ENCODE assay signal across 21 cellular contexts in the genomic region with DNA sequence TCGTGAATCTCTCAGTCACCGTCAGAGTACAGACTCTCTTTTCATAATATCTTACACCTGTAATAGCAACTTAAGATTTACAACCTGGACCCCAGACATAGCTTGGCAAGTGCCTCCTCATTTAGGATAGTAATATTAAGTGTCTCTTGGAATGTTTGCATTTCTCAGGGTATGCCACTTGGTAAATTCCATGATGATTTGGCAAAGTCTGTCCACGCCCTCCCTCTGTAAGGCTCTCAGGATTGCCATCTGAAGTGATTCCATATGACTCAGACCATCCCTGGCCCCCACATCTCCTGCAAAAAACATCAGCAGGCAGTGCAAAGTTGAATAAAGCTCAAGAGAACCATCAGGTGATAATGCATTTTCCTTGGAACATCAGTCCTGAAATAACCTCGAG. TPM values are rescaled to one million over a fixed set of nuclear protein-coding genes. Genes with fewer than 3 reads are reported as not detected.
DNase-seq lines count a peak whose midpoint lies in the region; ATAC-seq and TF ChIP-seq lines count a peak whose summit lies in the region.
"Had no signal": no experiment of that assay in that cellular context is flagged by ENCODE, and none has a peak within 500 bp of the region (broad histone marks: within the 10 kb centered on the region; RNA-seq: fewer than 3 reads in every experiment).

No MANE protein-coding gene starts in this region.

- peak overlapping the region; percentile 97 for H3K27ac Mint-ChIP-seq in chondrocyte (ENCODE audit: unreplicated experiment)
- H3K27ac Mint-ChIP-seq: activated CD4-positive, alpha-beta T cell treated with anti-CD3 and anti-CD28 coated beads, Interleukin-2, amount 10 ng/mL, durations not matched to agents 24 days and 14 days; activated naive CD8-positive, alpha-beta T cell treated with anti-CD3 and anti-CD28 coated beads, Interleukin-2, amount 50 U/mL, for 24 hours; natural killer cell treated with Interleukin-12 subunit alpha and Interleukin-12 subunit beta and Interleukin-15 and Interleukin-18, amount 100 ng/mL, for 72 hours; stimulated activated naive B cell treated with anti-CD40 and anti-IgM and Interleukin-4, amounts not matched to agents 10 μg/mL and 1 μg/mL and 100 μg/mL, for 72 hours had no signal

- H3K27me3 Mint-ChIP-seq in chondrocyte (ENCODE audit: low read depth): no peaks in the 10 kb centered on the region
- H3K27me3 Mint-ChIP-seq: activated CD4-positive, alpha-beta T cell treated with anti-CD3 and anti-CD28 coated beads, Interleukin-2, amount 10 ng/mL, durations not matched to agents 24 days and 14 days; activated naive CD8-positive, alpha-beta T cell treated with anti-CD3 and anti-CD28 coated beads, Interleukin-2, amount 50 U/mL, for 24 hours; natural killer cell treated with Interleukin-12 subunit alpha and Interleukin-12 subunit beta and Interleukin-15 and Interleukin-18, amount 100 ng/mL, for 72 hours; stimulated activated naive B cell treated with anti-CD40 and anti-IgM and Interleukin-4, amounts not matched to agents 10 μg/mL and 1 μg/mL and 100 μg/mL, for 72 hours had no signal

- H3K9me3 Mint-ChIP-seq in chondrocyte (ENCODE audit: low read depth): peaks cover 3% of the 10 kb centered on the region
- H3K9me3 Mint-ChIP-seq: activated CD4-positive, alpha-beta T cell treated with anti-CD3 and anti-CD28 coated beads, Interleukin-2, amount 10 ng/mL, durations not matched to agents 24 days and 14 days; activated naive CD8-positive, alpha-beta T cell treated with anti-CD3 and anti-CD28 coated beads, Interleukin-2, amount 50 U/mL, for 24 hours; natural killer cell treated with Interleukin-12 subunit alpha and Interleukin-12 subunit beta and Interleukin-15 and Interleukin-18, amount 100 ng/mL, for 72 hours; stimulated activated naive B cell treated with anti-CD40 and anti-IgM and Interleukin-4, amounts not matched to agents 10 μg/mL and 1 μg/mL and 100 μg/mL, for 72 hours had no signal

- no peak for TF ChIP-seq POLR2A in right lobe of liver (IDR thresholded peaks at IDR 0.05)

- peaks cover 2% of the 10 kb centered on the region for H3K36me3 Mint-ChIP-seq in chondrocyte (ENCODE audit: low read depth)
- H3K36me3 Mint-ChIP-seq: natural killer cell treated with Interleukin-12 subunit alpha and Interleukin-12 subunit beta and Interleukin-15 and Interleukin-18, amount 100 ng/mL, for 72 hours; stimulated activated naive B cell treated with anti-CD40 and anti-IgM and Interleukin-4, amounts not matched to agents 10 μg/mL and 1 μg/mL and 100 μg/mL, for 72 hours had no signal

- ATAC-seq in psoas muscle: no peak
- no peak for ATAC-seq in right lobe of liver
- ATAC-seq in GM19351 (IDR thresholded peaks at IDR 0.05; ENCODE audit: unreplicated experiment): no peak
- ATAC-seq: activated naive CD8-positive, alpha-beta T cell treated with anti-CD3 and anti-CD28 coated beads, Interleukin-2, amount 50 U/mL, for 24 hours; natural killer cell treated with Interleukin-12 subunit alpha and Interleukin-12 subunit beta and Interleukin-15 and Interleukin-18, amount 100 ng/mL, for 72 hours; stimulated activated naive B cell treated with anti-CD40 and anti-IgM and Interleukin-4, amounts not matched to agents 10 μg/mL and 1 μg/mL and 100 μg/mL, for 72 hours had no signal

- no peak overlapping the region for H3K4me3 ChIP-seq in AG04450 (ENCODE audit: low read depth, low read length)
- no peak overlapping the region for H3K4me3 ChIP-seq in psoas muscle
- H3K4me3 ChIP-seq in right lobe of liver: no peak overlapping the region
- H3K4me3 ChIP-seq: lower lobe of right lung, sigmoid colon, uterus had no signal

- POLR2A ChIA-PET in AG04450 (lab: Yijun Ruan, JAX): interaction anchor here (0.6 kb wide), 1 partner anchor 196 kb away, joined by 3 read pairs; no protein-coding TSS in a partner anchor

- TF ChIP-seq CTCF in AG04450 (IDR thresholded peaks at IDR 0.05; ENCODE audit: low read depth, low read length) (no peak), chondrocyte (IDR thresholded peaks at IDR 0.05) (no peak), psoas muscle (IDR thresholded peaks at IDR 0.05) (no peak), right lobe of liver (IDR thresholded peaks at IDR 0.05) (no peak)

- H3K27me3 ChIP-seq in AG04450 (ENCODE audit: control insufficient read depth, insufficient read depth, low read length) (no peaks in the 10 kb centered on the region), psoas muscle (ENCODE audit: insufficient read depth in 3 of 3, low read length in 2 of 3) (no peaks in the 10 kb centered on the region), right lobe of liver (no peaks in the 10 kb centered on the region)
- H3K27me3 ChIP-seq: BE2C, sigmoid colon, uterus had no signal

- peak overlapping the region; percentile 32 for H3K4me3 Mint-ChIP-seq in chondrocyte (ENCODE audit: unreplicated experiment)
- H3K4me3 Mint-ChIP-seq: activated CD4-positive, alpha-beta T cell treated with anti-CD3 and anti-CD28 coated beads, Interleukin-2, amount 10 ng/mL, durations not matched to agents 24 days and 14 days; activated naive CD8-positive, alpha-beta T cell treated with anti-CD3 and anti-CD28 coated beads, Interleukin-2, amount 50 U/mL, for 24 hours; natural killer cell treated with Interleukin-12 subunit alpha and Interleukin-12 subunit beta and Interleukin-15 and Interleukin-18, amount 100 ng/mL, for 72 hours; stimulated activated naive B cell treated with anti-CD40 and anti-IgM and Interleukin-4, amounts not matched to agents 10 μg/mL and 1 μg/mL and 100 μg/mL, for 72 hours had no signal

- peak overlapping the region; percentile 22 for H3K27ac ChIP-seq in AG04450 (ENCODE audit: low read depth, low read length)
- peak overlapping the region; percentile 86 for H3K27ac ChIP-seq in psoas muscle
- H3K27ac ChIP-seq in right lobe of liver: no peak overlapping the region
- H3K27ac ChIP-seq: HL-60, lower lobe of right lung had no signal

- H3K9me3 ChIP-seq in AG04450 (ENCODE audit: control insufficient read depth, insufficient read depth, low read length) (no peaks in the 10 kb centered on the region), psoas muscle (no peaks in the 10 kb centered on the region), right lobe of liver (no peaks in the 10 kb centered on the region)
- H3K9me3 ChIP-seq: BE2C, lower lobe of right lung, sigmoid colon, uterus had no signal

- H3K4me1 ChIP-seq in psoas muscle (peaks cover 37% of the 10 kb centered on the region), right lobe of liver (no peaks in the 10 kb centered on the region)
- H3K4me1 ChIP-seq: BE2C, lower lobe of right lung, uterus had no signal

- intact Hi-C loops in psoas muscle (cut with DNase I): loop anchor here in 1 of 2 donors (10.0 kb wide), 1 partner anchor 228 kb away; no protein-coding TSS in a partner anchor
- intact Hi-C loops in right lobe of liver (cut with DNase I): no loop called here

- DNase-seq in AG04450 (ENCODE audit: low read depth, low spot score): peak; percentile 16
- peak; percentile 10 for DNase-seq in HT1080 (ENCODE audit: low read depth)
- no peak for DNase-seq in chondrocyte (ENCODE audit: low spot score)
- no peak for DNase-seq in psoas muscle
- no peak for DNase-seq in right lobe of liver
- DNase-seq in inferior parietal cortex (ENCODE audit: extremely low spot score): no peak
- DNase-seq in SKM-1 treated with dmso at 0.1 percent for 144 hours (lab: John Stamatoyannopoulos, UW; ENCODE audit: unreplicated experiment): no peak
- DNase-seq: activated naive CD8-positive, alpha-beta T cell treated with anti-CD3 and anti-CD28 coated beads, Interleukin-2, amount 50 U/mL, for 24 hours; BE2C; DMS153; erythroblast; Kasumi-1; lower lobe of right lung; NCI-H2029; sigmoid colon; stimulated activated naive B cell treated with anti-CD40 and anti-IgM and Interleukin-4, amounts not matched to agents 10 μg/mL and 1 μg/mL and 100 μg/mL, for 72 hours; uterus had no signal

- WGBS in psoas muscle, 3 donors: 49 to 64% (median 51%) methylated on average over 4 of the region's 4 CpGs
- 92% methylated on average over 4 of the region's 4 CpGs for WGBS in right lobe of liver (ENCODE audit: insufficient coverage, low coverage, low lambda C conversion rate, missing lambda C conversion rate)

- peaks cover 66% of the 10 kb centered on the region for H3K4me1 Mint-ChIP-seq in chondrocyte (ENCODE audit: low read depth)
- H3K4me1 Mint-ChIP-seq: activated CD4-positive, alpha-beta T cell treated with anti-CD3 and anti-CD28 coated beads, Interleukin-2, amount 10 ng/mL, durations not matched to agents 24 days and 14 days; activated naive CD8-positive, alpha-beta T cell treated with anti-CD3 and anti-CD28 coated beads, Interleukin-2, amount 50 U/mL, for 24 hours; stimulated activated naive B cell treated with anti-CD40 and anti-IgM and Interleukin-4, amounts not matched to agents 10 μg/mL and 1 μg/mL and 100 μg/mL, for 72 hours had no signal

- CTCF ChIA-PET in AG04450 (lab: Charles Lee): interaction anchor here (0.5 to 1.8 kb wide), 3 partner anchors 325 to 1770 kb away, joined by 3 to 5 read pairs (median 4); no protein-coding TSS in a partner anchor

- no peaks in the 10 kb centered on the region for H3K36me3 ChIP-seq in psoas muscle (ENCODE audit: insufficient read depth in 1 of 2, low read depth in 1 of 2)
- H3K36me3 ChIP-seq in right lobe of liver: no peaks in the 10 kb centered on the region
- H3K36me3 ChIP-seq: BE2C, lower lobe of right lung, sigmoid colon, uterus had no signal

RNA-seq across cellular contexts. Expression of gene PIEZO2, which starts 27.0 kb away (rescaled TPM):
- polyA plus RNA-seq in AG04450 (2011; rRNA removed) (2.7 and 2.8 TPM in 2 replicates), psoas muscle (under 1 TPM; 0.03 to 0.13 (median 0.10) TPM)
- polyA minus RNA-seq in AG04450 (2011; rRNA and poly(A)+ RNA removed): 6.5 and 8.0 TPM in 2 replicates
- total RNA-seq in HT1080 (2014; rRNA removed; shearing (Covaris generic)): 0.10 and 0.82 TPM in 2 replicates
- polyA plus RNA-seq in HT1080 (2015; cell fraction: cytosol; rRNA removed): 0.17 and 0.20 TPM in 2 replicates
- polyA plus RNA-seq in HT1080 (2015; cell fraction: nucleus; rRNA removed): 0.60 and 1.2 TPM in 2 replicates
- total RNA-seq in chondrocyte (115 to 147 TPM (median 142 TPM) in 3 replicates), psoas muscle (under 1 TPM; 0.06 to 0.64 (median 0.17) TPM), right lobe of liver (10 to 100 TPM in 3 of 6 experiments, 1 to 10 TPM in 3; 6.6 to 16.9 (median 10.1) TPM)
- total RNA-seq: activated CD4-positive, alpha-beta T cell treated with anti-CD3 and anti-CD28 coated beads, Interleukin-2, amount 10 ng/mL, durations not matched to agents 24 days and 14 days; natural killer cell treated with Interleukin-12 subunit alpha and Interleukin-12 subunit beta and Interleukin-15 and Interleukin-18, amount 100 ng/mL, for 72 hours had no signal

Comparison
In these comparisons a context has a peak if more than half of its experiments do, and no peak if none do; other contexts are left out.
1. DNase-seq: peak in AG04450 (single experiment) and HT1080 (single experiment); none in chondrocyte (single experiment), psoas muscle (0 of 2), right lobe of liver (0 of 3), inferior parietal cortex (single experiment) and SKM-1 treated with dmso at 0.1 percent for 144 hours (single experiment).
2. H3K27ac ChIP-seq: peak in AG04450 (single experiment) and psoas muscle (single experiment); none in right lobe of liver (0 of 3).